In the genomic region with DNA sequence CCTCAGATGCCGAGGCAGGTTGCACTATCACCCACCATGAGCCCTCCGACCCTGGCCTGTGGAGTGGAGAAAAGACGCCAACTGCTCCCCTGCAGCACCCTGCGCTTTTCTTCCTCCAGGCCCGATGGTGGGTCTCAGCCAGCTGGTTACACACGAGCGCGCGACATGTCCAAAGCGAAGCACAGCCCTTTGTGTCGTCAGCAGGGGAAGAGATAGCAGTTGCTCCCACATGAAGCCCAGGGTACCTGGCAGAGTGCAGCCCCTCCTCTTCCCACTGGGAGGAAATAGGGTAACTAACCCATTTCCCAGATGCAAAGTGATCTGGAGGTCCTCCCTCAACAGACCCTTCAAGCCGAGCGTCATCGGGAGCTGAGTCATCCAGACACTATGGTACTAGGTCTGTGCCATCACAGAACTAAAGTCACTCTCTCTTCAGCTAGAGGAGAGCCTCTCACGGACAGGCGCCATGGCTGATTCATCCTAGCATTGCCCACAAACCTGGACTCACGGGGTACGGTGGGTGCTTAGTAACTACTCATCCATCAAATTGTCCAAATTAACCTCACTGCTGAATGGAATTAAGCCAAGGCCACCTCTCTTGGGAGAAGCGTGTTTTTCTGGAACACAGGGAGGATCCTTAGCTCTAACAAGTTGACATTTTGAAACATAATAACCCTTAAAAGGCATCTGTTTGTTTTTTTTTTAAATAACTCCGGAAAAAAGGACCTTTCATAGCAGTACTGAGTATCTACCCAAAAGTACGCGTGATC, we compare ENCODE assay signal across 19 cellular contexts. TPM values are rescaled to one million over a fixed set of nuclear protein-coding genes. Genes with fewer than 3 reads are reported as not detected.
DNase-seq lines count a peak whose midpoint lies in the region; ATAC-seq and TF ChIP-seq lines count a peak whose summit lies in the region.
"Had no signal": no experiment of that assay in that cellular context is flagged by ENCODE, and none has a peak within 500 bp of the region (broad histone marks: within the 10 kb centered on the region; RNA-seq: fewer than 3 reads in every experiment).

No MANE protein-coding gene starts in this region.

- H3K27ac ChIP-seq in colonic mucosa: no peak overlapping the region

- H3K4me1 ChIP-seq in colonic mucosa: peaks cover 7% of the 10 kb centered on the region

- H3K9ac ChIP-seq in colonic mucosa (ENCODE audit: low read depth in 2 of 2, low read length in 2 of 2): no peak overlapping the region

- H3K36me3 ChIP-seq in kidney epithelial cell (ENCODE audit: control insufficient read depth, insufficient read depth, low read length) (no peaks in the 10 kb centered on the region), colonic mucosa (no peaks in the 10 kb centered on the region)

- ATAC-seq in HG03095 (IDR thresholded peaks at IDR 0.05; ENCODE audit: unreplicated experiment) (no peak), GM18502 (IDR thresholded peaks at IDR 0.05; ENCODE audit: poor library complexity, unreplicated experiment) (no peak)

- peak; percentile 86 for DNase-seq in A172 (ENCODE audit: low spot score)
- peak; percentile 67 for DNase-seq in HK-2 (ENCODE audit: unreplicated experiment)
- DNase-seq in astrocyte of the hippocampus (ENCODE audit: low read depth, low spot score): peak; percentile 62
- peak; percentile 14 for DNase-seq in kidney epithelial cell (ENCODE audit: low read depth)
- no peak for DNase-seq in dermis blood vessel endothelial cell
- no peak for DNase-seq in colonic mucosa
- DNase-seq: activated CD4-positive, alpha-beta T cell treated with anti-CD3 and anti-CD28 coated beads for 1 hour; activated CD8-positive, alpha-beta memory T cell treated with anti-CD3 and anti-CD28 coated beads, Interleukin-2, amount 50 U/mL, for 48 hours; activated naive CD4-positive, alpha-beta T cell treated with anti-CD3 and anti-CD28 coated beads, Interleukin-2, amount 50 U/mL, for 16 hours; caudate nucleus; CD4-positive, alpha-beta memory T cell; DND-41; endodermal cell; foreskin melanocyte; NCI-H1436; SHP77; substantia nigra had no signal

- H3K27me3 ChIP-seq in kidney epithelial cell (ENCODE audit: control insufficient read depth, insufficient read depth, low read length): peaks cover 3% of the 10 kb centered on the region
- H3K27me3 ChIP-seq in colonic mucosa: no peaks in the 10 kb centered on the region

- H3K4me3 ChIP-seq in kidney epithelial cell (ENCODE audit: low read depth, low read length) (no peak overlapping the region), colonic mucosa (no peak overlapping the region)

- H3K9me3 ChIP-seq in colonic mucosa: no peaks in the 10 kb centered on the region

- TF ChIP-seq CTCF in kidney epithelial cell (IDR thresholded peaks at IDR 0.05; ENCODE audit: insufficient read depth, low read length, poor library complexity, severe bottlenecking) (no peak), colonic mucosa (IDR thresholded peaks at IDR 0.05) (no peak)

- intact Hi-C loops in colonic mucosa (cut with DNase I): no loop called here

RNA-seq across cellular contexts. Expression of gene BDH1, which starts 45.2 kb away (rescaled TPM):
- 0.41 TPM in 1 of 2 replicates, not detected in the other for total RNA-seq in A172 (2014; rRNA removed; shearing (Covaris generic))
- 14.1 and 17.0 TPM in 2 replicates for total RNA-seq in kidney epithelial cell
- total RNA-seq in dermis blood vessel endothelial cell: 4.4 and 7.2 TPM in 2 replicates
- 100 to 1,000 TPM; 154 to 180 TPM for total RNA-seq in colonic mucosa

Comparison
In these comparisons a context has a peak if more than half of its experiments do, and no peak if none do; other contexts are left out.
1. DNase-seq: peak in A172 (single experiment), HK-2 (single experiment), astrocyte of the hippocampus (single experiment) and kidney epithelial cell (single experiment); none in dermis blood vessel endothelial cell (single experiment) and colonic mucosa (single experiment).